In genomic region chr6:170005680-170006470, GRCh38 we compare ENCODE assay signal across 16 cellular contexts.
"Had no signal": no experiment of that assay in that cellular context is flagged by ENCODE, and none has a peak within 500 bp of the region (broad histone marks: within the 10 kb centered on the region; RNA-seq: fewer than 3 reads in every experiment).

No MANE protein-coding gene starts in this region.

- H3K36me3 ChIP-seq: adrenal gland, gastrocnemius medialis, suprapubic skin, WERI-Rb-1 had no signal

- H3K4me3 ChIP-seq: adrenal gland, gastrocnemius medialis, SK-N-MC, skin epidermis, suprapubic skin had no signal

- H3K27ac Mint-ChIP-seq: stimulated activated effector memory CD8-positive, alpha-beta T cell treated with anti-CD3 and anti-CD28 coated beads, Interleukin-12 subunit alpha, Interleukin-12 subunit beta, amount 100 ng/mL, for 72 hours; type B pancreatic cell had no signal

- H3K27ac ChIP-seq: adrenal gland, epithelial cell of prostate, gastrocnemius medialis, SK-N-MC, skin epidermis, suprapubic skin, WERI-Rb-1 had no signal

- DNase-seq: activated CD4-positive, alpha-beta T cell treated with anti-CD3 and anti-CD28 coated beads for 4 hours; activated T-cell treated with anti-CD3 and anti-CD28 coated beads, Interleukin-2, amount 50 U/mL, for 4 hours; caudate nucleus; cortex of kidney; effector CD8-positive, alpha-beta T cell; gastrocnemius medialis; mesendoderm; T-helper 1 cell; WERI-Rb-1 had no signal

- H3K4me3 Mint-ChIP-seq: activated T-cell treated with anti-CD3 and anti-CD28 coated beads, Interleukin-2, amount 50 U/mL, for 4 hours; stimulated activated effector memory CD8-positive, alpha-beta T cell treated with anti-CD3 and anti-CD28 coated beads, Interleukin-12 subunit alpha, Interleukin-12 subunit beta, amount 100 ng/mL, for 72 hours; type B pancreatic cell had no signal

- H3K36me3 Mint-ChIP-seq: stimulated activated effector memory CD8-positive, alpha-beta T cell treated with anti-CD3 and anti-CD28 coated beads, Interleukin-12 subunit alpha, Interleukin-12 subunit beta, amount 100 ng/mL, for 72 hours; type B pancreatic cell had no signal

- ATAC-seq: activated T-cell treated with anti-CD3 and anti-CD28 coated beads, Interleukin-2, amount 50 U/mL, for 4 hours; gastrocnemius medialis; stimulated activated effector memory CD8-positive, alpha-beta T cell treated with anti-CD3 and anti-CD28 coated beads, Interleukin-12 subunit alpha, Interleukin-12 subunit beta, amount 100 ng/mL, for 72 hours had no signal

- H3K4me1 ChIP-seq: adrenal gland had no signal

- H3K9me3 ChIP-seq: gastrocnemius medialis had no signal

- H3K27me3 ChIP-seq: adrenal gland, gastrocnemius medialis had no signal
